ENCODE assay signal across 15 cellular contexts in the genomic region with DNA sequence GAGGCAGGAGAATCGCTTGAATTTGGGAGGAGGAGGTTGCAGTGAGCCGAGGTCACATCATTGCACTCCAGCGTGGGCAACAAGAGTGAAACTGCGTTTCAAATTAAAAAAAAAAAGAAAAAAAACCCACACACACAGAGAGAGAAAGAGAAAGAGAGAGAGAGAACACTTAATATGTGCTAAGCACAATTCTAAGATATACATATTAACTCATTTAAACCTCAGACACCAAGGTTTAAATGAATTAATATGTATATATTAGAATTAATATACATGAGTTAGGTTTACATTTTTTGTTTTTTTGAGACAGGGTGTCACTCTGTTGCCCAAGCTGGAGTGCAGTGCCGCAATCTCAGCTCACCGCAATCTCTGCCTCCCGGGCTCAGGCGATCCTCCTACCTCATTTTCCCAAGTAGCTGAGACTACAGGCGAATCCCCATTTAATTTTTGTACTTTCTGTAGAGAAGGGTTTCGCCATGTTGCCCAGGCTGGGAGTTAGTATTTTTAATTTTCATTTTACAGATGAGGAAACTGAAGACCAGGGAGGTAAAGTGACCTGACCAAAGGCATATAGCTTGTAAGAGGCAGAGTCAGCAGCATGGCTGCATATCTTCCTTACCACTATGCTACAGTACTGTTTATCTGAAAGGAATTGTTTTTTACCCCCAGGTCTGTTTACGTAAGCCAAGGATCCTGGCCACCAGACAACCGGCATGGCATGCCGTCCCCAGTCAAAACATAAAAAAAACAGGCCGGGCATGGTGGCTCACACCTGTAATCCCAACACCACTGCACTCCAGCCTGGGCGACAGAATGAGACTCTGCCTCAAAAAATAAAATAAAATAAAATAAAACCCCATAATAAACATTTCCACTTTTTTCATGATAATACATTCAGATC. TPM values are rescaled to one million over a fixed set of nuclear protein-coding genes. Genes with fewer than 3 reads are reported as not detected.
A peak's percentile ranks its signal among the peaks of the same experiment; 100 is the strongest.
DNase-seq lines count a peak whose midpoint lies in the region; ATAC-seq and TF ChIP-seq lines count a peak whose summit lies in the region.
"Had no signal": no experiment of that assay in that cellular context is flagged by ENCODE, and none has a peak within 500 bp of the region (broad histone marks: within the 10 kb centered on the region; RNA-seq: fewer than 3 reads in every experiment).

No MANE protein-coding gene starts in this region.

- in situ Hi-C loops in Panc1 (cut with HindIII; ENCODE audit: low pct_unique_long_range_greater_than_20kb, low sequenced_read_pairs) = no loop called here

- no peaks in the 10 kb centered on the region for H3K9me3 ChIP-seq in Panc1 (ENCODE audit: control insufficient read depth, insufficient read depth, low read depth, low read length)

- peaks cover 4% of the 10 kb centered on the region; the same call in 1 of the 2 replicates for H3K4me1 ChIP-seq in Panc1 (ENCODE audit: control insufficient read depth, insufficient read depth, low read length)

- CTCF ChIA-PET in Panc1 (lab: Charles Lee) = interaction anchor here (0.7 kb wide), 1 partner anchor 44 kb away, joined by 3 read pairs; no protein-coding TSS in a partner anchor

- H3K4me1 Mint-ChIP-seq in activated naive CD4-positive, alpha-beta T cell treated with anti-CD3 and anti-CD28 coated beads, Interleukin-2, amount 50 U/mL, for 24 hours = peaks cover 38% of the 10 kb centered on the region
- H3K4me1 Mint-ChIP-seq in glutamatergic neuron (ENCODE audit: low read depth, unreplicated experiment) = no peaks in the 10 kb centered on the region
- H3K4me1 Mint-ChIP-seq in stimulated activated naive B cell treated with anti-CD40 and anti-IgM and Interleukin-4, amounts not matched to agents 10 μg/mL and 1 μg/mL and 100 μg/mL, for 72 hours = peaks cover 20 to 34% of the 10 kb centered on the region in 2 donors

- H3K36me3 Mint-ChIP-seq in activated naive CD4-positive, alpha-beta T cell treated with anti-CD3 and anti-CD28 coated beads, Interleukin-2, amount 50 U/mL, for 24 hours = peaks cover 2% of the 10 kb centered on the region
- peaks cover 4 to 24% of the 10 kb centered on the region in 2 donors for H3K36me3 Mint-ChIP-seq in activated naive CD4-positive, alpha-beta T cell treated with anti-CD3 and anti-CD28 coated beads, Interleukin-2, amount 50 U/mL, for 72 hours
- peaks cover 5% of the 10 kb centered on the region for H3K36me3 Mint-ChIP-seq in glutamatergic neuron (ENCODE audit: unreplicated experiment)
- peaks cover 16 to 28% of the 10 kb centered on the region in 2 donors for H3K36me3 Mint-ChIP-seq in stimulated activated naive B cell treated with anti-CD40 and anti-IgM and Interleukin-4, amounts not matched to agents 10 μg/mL and 1 μg/mL and 100 μg/mL, for 72 hours

- TSS peak; percentile 71 for BruUV-seq in Panc1 (replicated peaks; lab: Mats Ljungman, UMichigan)

- H3K36me3 ChIP-seq in Panc1 (ENCODE audit: control insufficient read depth, insufficient read depth, low read length) = no peaks in the 10 kb centered on the region; the same call in 1 of the 2 replicates

- no peak overlapping the region for H3K27ac ChIP-seq in Panc1 (ENCODE audit: low read length)

- POLR2A ChIA-PET in Panc1 (lab: Charles Lee) = no interaction called here

- TF ChIP-seq CTCF in Panc1 (IDR thresholded peaks at IDR 0.05) = no peak
- no peak for TF ChIP-seq CTCF in glutamatergic neuron (IDR thresholded peaks at IDR 0.05; ENCODE audit: partially characterized antibody, unreplicated experiment)

- no peak overlapping the region for H3K27ac Mint-ChIP-seq in activated naive CD4-positive, alpha-beta T cell treated with anti-CD3 and anti-CD28 coated beads, Interleukin-2, amount 50 U/mL, for 24 hours
- H3K27ac Mint-ChIP-seq in activated naive CD4-positive, alpha-beta T cell treated with anti-CD3 and anti-CD28 coated beads, Interleukin-2, amount 50 U/mL, for 72 hours = no peak overlapping the region
- H3K27ac Mint-ChIP-seq in glutamatergic neuron (ENCODE audit: unreplicated experiment) = no peak overlapping the region
- H3K27ac Mint-ChIP-seq in stimulated activated naive B cell treated with anti-CD40 and anti-IgM and Interleukin-4, amounts not matched to agents 10 μg/mL and 1 μg/mL and 100 μg/mL, for 72 hours = peak overlapping the region; percentile 96

- no peak for ATAC-seq in activated naive CD4-positive, alpha-beta T cell treated with anti-CD3 and anti-CD28 coated beads, Interleukin-2, amount 50 U/mL, for 72 hours
- no peak for ATAC-seq in Panc1
- no peak for ATAC-seq in stimulated activated naive B cell treated with anti-CD40 and anti-IgM and Interleukin-4, amounts not matched to agents 10 μg/mL and 1 μg/mL and 100 μg/mL, for 72 hours (replicated peaks)
- ATAC-seq in GM18907 (IDR thresholded peaks at IDR 0.05; ENCODE audit: unreplicated experiment) = no peak

- peaks cover 13% of the 10 kb centered on the region for H3K27me3 Mint-ChIP-seq in activated naive CD4-positive, alpha-beta T cell treated with anti-CD3 and anti-CD28 coated beads, Interleukin-2, amount 50 U/mL, for 24 hours
- peaks cover 19% of the 10 kb centered on the region for H3K27me3 Mint-ChIP-seq in glutamatergic neuron (ENCODE audit: unreplicated experiment)
- peaks cover 23 to 25% of the 10 kb centered on the region in 2 donors for H3K27me3 Mint-ChIP-seq in stimulated activated naive B cell treated with anti-CD40 and anti-IgM and Interleukin-4, amounts not matched to agents 10 μg/mL and 1 μg/mL and 100 μg/mL, for 72 hours

- no peaks in the 10 kb centered on the region; the same call in 1 of the 2 replicates for H3K27me3 ChIP-seq in Panc1 (ENCODE audit: control insufficient read depth, insufficient read depth, low read length)

- intact Hi-C loops in Panc1 (cut with micrococcal nuclease; ENCODE audit: unreplicated experiment) = no loop called here

- no peaks in the 10 kb centered on the region for H3K9me3 Mint-ChIP-seq in activated naive CD4-positive, alpha-beta T cell treated with anti-CD3 and anti-CD28 coated beads, Interleukin-2, amount 50 U/mL, for 24 hours
- H3K9me3 Mint-ChIP-seq in activated naive CD4-positive, alpha-beta T cell treated with anti-CD3 and anti-CD28 coated beads, Interleukin-2, amount 50 U/mL, for 72 hours = no peaks in the 10 kb centered on the region
- peaks cover 12% of the 10 kb centered on the region for H3K9me3 Mint-ChIP-seq in glutamatergic neuron (ENCODE audit: unreplicated experiment)
- H3K9me3 Mint-ChIP-seq in stimulated activated naive B cell treated with anti-CD40 and anti-IgM and Interleukin-4, amounts not matched to agents 10 μg/mL and 1 μg/mL and 100 μg/mL, for 72 hours = no peaks in the 10 kb centered on the region

- no peak overlapping the region for H3K4me3 ChIP-seq in Panc1 (ENCODE audit: low read depth in 2 of 2, low read length in 2 of 2)

- peak overlapping the region; percentile 66 for H3K4me3 Mint-ChIP-seq in activated naive CD4-positive, alpha-beta T cell treated with anti-CD3 and anti-CD28 coated beads, Interleukin-2, amount 50 U/mL, for 24 hours
- peak overlapping the region; percentile 48 for H3K4me3 Mint-ChIP-seq in glutamatergic neuron (ENCODE audit: unreplicated experiment)
- H3K4me3 Mint-ChIP-seq in stimulated activated naive B cell treated with anti-CD40 and anti-IgM and Interleukin-4, amounts not matched to agents 10 μg/mL and 1 μg/mL and 100 μg/mL, for 72 hours = peak overlapping the region; percentile 90 to 91

- no peak for DNase-seq in activated naive CD4-positive, alpha-beta T cell treated with anti-CD3 and anti-CD28 coated beads, Interleukin-2, amount 50 U/mL, for 72 hours (ENCODE audit: low spot score in 2 of 2)
- DNase-seq in Panc1 (ENCODE audit: low read depth, low spot score) (no peak), glutamatergic neuron (no peak), NCI-H1417 (lab: John Stamatoyannopoulos, UW) (no peak), midbrain (lab: John Stamatoyannopoulos, UW) (no peak)
- no peak for DNase-seq in stimulated activated naive B cell treated with anti-CD40 and anti-IgM and Interleukin-4, amounts not matched to agents 10 μg/mL and 1 μg/mL and 100 μg/mL, for 72 hours
- DNase-seq: activated CD4-positive, alpha-beta T cell treated with anti-CD3 and anti-CD28 coated beads, Interleukin-2, amount 50 U/mL, for 48 hours; amygdala; DND-41; dorsolateral prefrontal cortex; GM23248; NCI-H2107 had no signal

RNA-seq across cellular contexts. Expression of a gene that starts 2.3 kb away (rescaled TPM):
- total RNA-seq in activated naive CD4-positive, alpha-beta T cell treated with anti-CD3 and anti-CD28 coated beads, Interleukin-2, amount 50 U/mL, for 72 hours = 100 to 1,000 TPM in 1 of 2 donors, 10 to 100 TPM in 1; 85.8 to 118 TPM
- total RNA-seq in Panc1 (2021; ENCODE audit: unreplicated experiment) (47.7 TPM), glutamatergic neuron (ENCODE audit: unreplicated experiment) (78.1 TPM)
- 46.6 TPM for polyA plus RNA-seq in Panc1 (2012; ENCODE audit: insufficient read length)

RNA-seq across cellular contexts. Expression of a gene that starts 3.5 kb away (rescaled TPM):
- 1 to 10 TPM in 1 of 2 donors, under 1 TPM in 1; 0.46 to 1.3 TPM for total RNA-seq in activated naive CD4-positive, alpha-beta T cell treated with anti-CD3 and anti-CD28 coated beads, Interleukin-2, amount 50 U/mL, for 72 hours
- total RNA-seq in Panc1 (2021; ENCODE audit: unreplicated experiment) = 0.26 TPM
- polyA plus RNA-seq in Panc1 (2012; ENCODE audit: insufficient read length) = 0.22 TPM
- 1.0 TPM for total RNA-seq in glutamatergic neuron (ENCODE audit: unreplicated experiment)
- total RNA-seq: GM23248, mononuclear cell had no signal
- polyA plus RNA-seq: GM23248 had no signal

RNA-seq across cellular contexts. Expression of a gene that starts 25.3 kb away (rescaled TPM):
- 10 to 100 TPM; 14.9 to 15.6 TPM for total RNA-seq in activated naive CD4-positive, alpha-beta T cell treated with anti-CD3 and anti-CD28 coated beads, Interleukin-2, amount 50 U/mL, for 72 hours
- total RNA-seq in Panc1 (2021; ENCODE audit: unreplicated experiment) (21.9 TPM), glutamatergic neuron (ENCODE audit: unreplicated experiment) (19.2 TPM)
- polyA plus RNA-seq in Panc1 (2012; ENCODE audit: insufficient read length) = 22.4 TPM

RNA-seq across cellular contexts. Expression of a gene that starts 41.8 kb away (rescaled TPM):
- 1 to 10 TPM; 8.3 to 9.1 TPM for total RNA-seq in activated naive CD4-positive, alpha-beta T cell treated with anti-CD3 and anti-CD28 coated beads, Interleukin-2, amount 50 U/mL, for 72 hours
- total RNA-seq in Panc1 (2021; ENCODE audit: unreplicated experiment) (11.1 TPM), glutamatergic neuron (ENCODE audit: unreplicated experiment) (7.1 TPM)
- 11.6 TPM for polyA plus RNA-seq in Panc1 (2012; ENCODE audit: insufficient read length)

RNA-seq across cellular contexts. Expression of a gene that starts 45.5 kb away (rescaled TPM):
- total RNA-seq in activated naive CD4-positive, alpha-beta T cell treated with anti-CD3 and anti-CD28 coated beads, Interleukin-2, amount 50 U/mL, for 72 hours = under 1 TPM; 0.14 to 0.39 TPM
- total RNA-seq in Panc1 (2021; ENCODE audit: unreplicated experiment) = not detected
- polyA plus RNA-seq in Panc1 (2012; ENCODE audit: insufficient read length) = not detected
- 0.61 TPM for total RNA-seq in glutamatergic neuron (ENCODE audit: unreplicated experiment)
- total RNA-seq: GM23248 had no signal
- polyA plus RNA-seq: GM23248 had no signal
